In the genomic region with DNA sequence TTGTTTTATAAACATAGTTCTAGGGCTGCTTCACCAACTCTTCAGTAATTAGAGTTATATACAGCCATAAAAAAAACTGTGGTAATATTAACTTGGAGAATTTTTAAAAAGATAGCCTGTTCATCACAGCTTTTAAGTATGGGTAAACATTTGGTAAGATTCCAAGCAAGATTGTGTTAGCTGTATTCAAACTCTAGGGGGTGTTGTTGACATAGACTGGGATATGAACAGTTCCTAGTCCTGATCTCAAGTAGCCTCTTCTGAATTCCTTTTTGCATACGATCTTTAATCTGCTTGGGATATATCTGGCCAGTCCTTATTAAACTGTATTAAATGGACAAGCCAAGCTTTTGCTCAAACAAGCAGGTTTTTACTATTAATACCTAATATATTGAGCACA, we compare ENCODE assay signal across 8 cellular contexts. TPM values are rescaled to one million over a fixed set of nuclear protein-coding genes. Genes with fewer than 3 reads are reported as not detected.
DNase-seq lines count a peak whose midpoint lies in the region; ATAC-seq and TF ChIP-seq lines count a peak whose summit lies in the region.

No MANE protein-coding gene starts in this region.

- peaks cover 23% of the 10 kb centered on the region for H3K36me3 Mint-ChIP-seq in CD4-positive, CD25-positive, alpha-beta regulatory T cell

- no peak for TF ChIP-seq POLR2A in sigmoid colon (IDR thresholded peaks at IDR 0.05)

- H3K27me3 Mint-ChIP-seq in CD4-positive, CD25-positive, alpha-beta regulatory T cell = no peaks in the 10 kb centered on the region

- H3K4me3 Mint-ChIP-seq in CD4-positive, CD25-positive, alpha-beta regulatory T cell = no peak overlapping the region

- H3K27me3 ChIP-seq in CD4-positive, CD25-positive, alpha-beta regulatory T cell (ENCODE audit: control insufficient read depth, insufficient read depth, low read length) = no peaks in the 10 kb centered on the region
- H3K27me3 ChIP-seq in sigmoid colon = no peaks in the 10 kb centered on the region

- no peaks in the 10 kb centered on the region for H3K9me3 ChIP-seq in CD4-positive, CD25-positive, alpha-beta regulatory T cell (ENCODE audit: control insufficient read depth in 2 of 2, low read length in 2 of 2)
- H3K9me3 ChIP-seq in sigmoid colon = no peaks in the 10 kb centered on the region

- 20 to 45% methylated on average over 1 of the region's 1 CpG for WGBS in sigmoid colon, 2 donors

- peaks cover 74% of the 10 kb centered on the region for H3K36me3 ChIP-seq in CD4-positive, CD25-positive, alpha-beta regulatory T cell (ENCODE audit: control insufficient read depth, insufficient read depth, low read length)
- H3K36me3 ChIP-seq in sigmoid colon = peaks cover 21 to 82% (median 29%) of the 10 kb centered on the region in 4 donors

- no peaks in the 10 kb centered on the region for H3K9me3 Mint-ChIP-seq in CD4-positive, CD25-positive, alpha-beta regulatory T cell

- TF ChIP-seq EP300 in sigmoid colon (IDR thresholded peaks at IDR 0.05) = no peak

- peak overlapping the region; percentile 53 for H3K27ac ChIP-seq in CD4-positive, CD25-positive, alpha-beta regulatory T cell (ENCODE audit: insufficient read depth, low read length, poor library complexity, severe bottlenecking)
- H3K27ac ChIP-seq in sigmoid colon = peak overlapping the region in 1 of 4 donors; percentile 29

- H3K4me1 ChIP-seq in CD4-positive, CD25-positive, alpha-beta regulatory T cell (ENCODE audit: control insufficient read depth, insufficient read depth, low read length, poor library complexity, severe bottlenecking) = peaks cover 7% of the 10 kb centered on the region
- peaks cover 0 to 8% (median 3%) of the 10 kb centered on the region in 4 donors for H3K4me1 ChIP-seq in sigmoid colon

- no peak overlapping the region for H3K4me3 ChIP-seq in CD4-positive, CD25-positive, alpha-beta regulatory T cell (ENCODE audit: low read depth, low read length)
- no peak overlapping the region for H3K4me3 ChIP-seq in fibroblast of villous mesenchyme (ENCODE audit: low read depth, low read length)
- H3K4me3 ChIP-seq in sigmoid colon = no peak overlapping the region

- no peak for ATAC-seq in CD4-positive, CD25-positive, alpha-beta regulatory T cell (ENCODE audit: low read depth in 2 of 2)
- peak; percentile 89 for ATAC-seq in SK-N-SH treated with all-trans-retinoic acid at 6 μM for 48 hours
- ATAC-seq in HG03520 (IDR thresholded peaks at IDR 0.05; ENCODE audit: unreplicated experiment) = no peak
- ATAC-seq in activated CD4-positive, CD25-positive, alpha-beta regulatory T cell treated with anti-CD3 and anti-CD28 coated beads, Interleukin-2, amount 50 U/mL, for 24 hours = no peak

- peak overlapping the region in 1 of 3 donors; percentile 67 for H3K27ac Mint-ChIP-seq in CD4-positive, CD25-positive, alpha-beta regulatory T cell

- intact Hi-C loops in sigmoid colon (cut with DNase I) = no loop called here

- TF ChIP-seq CTCF in fibroblast of villous mesenchyme (IDR thresholded peaks at IDR 0.05; ENCODE audit: insufficient read depth, low read depth, low read length) (peak; percentile 68), sigmoid colon (IDR thresholded peaks at IDR 0.05) (peak; percentile 13 to 45 (median 26))

- DNase-seq in CD4-positive, CD25-positive, alpha-beta regulatory T cell = no peak
- DNase-seq in HCEC 1CT (peak; percentile 80), fibroblast of villous mesenchyme (ENCODE audit: low read depth) (peak; percentile 80), sigmoid colon (no peak)
- DNase-seq in stimulated activated CD4-positive, alpha-beta T cell treated with anti-CD3 and anti-CD28 coated beads, Interleukin-12 subunit alpha, Interleukin-12 subunit beta, amount 100 ng/mL, for 4 hours = no peak

- H3K4me1 Mint-ChIP-seq in CD4-positive, CD25-positive, alpha-beta regulatory T cell = peaks cover 14 to 42% (median 33%) of the 10 kb centered on the region in 4 donors

TF ChIP-seq in SK-N-SH treated with all-trans-retinoic acid at 6 μM for 48 hours, 23 proteins besides CTCF, POLR2A, EP300 and RAD21 (continues in another document):
- no peak for TF ChIP-seq ZC3H10 (CRISPR knock-in tag; IDR thresholded peaks at IDR 0.05)
- TF ChIP-seq PPARA (CRISPR knock-in tag; IDR thresholded peaks at IDR 0.05; ENCODE audit: borderline replicate concordance) = no peak
- no peak for TF ChIP-seq ARNTL (CRISPR knock-in tag; IDR thresholded peaks at IDR 0.05; ENCODE audit: borderline replicate concordance, low read depth)
- no peak for TF ChIP-seq ZNF8 (CRISPR knock-in tag; IDR thresholded peaks at IDR 0.05)
- TF ChIP-seq TOX (CRISPR knock-in tag; IDR thresholded peaks at IDR 0.05; ENCODE audit: borderline replicate concordance) = no peak
- no peak for TF ChIP-seq TCF4 (CRISPR knock-in tag; IDR thresholded peaks at IDR 0.05; ENCODE audit: borderline replicate concordance)
- TF ChIP-seq ISL1 (CRISPR knock-in tag; IDR thresholded peaks at IDR 0.05) = no peak
- TF ChIP-seq, protein P1, sequence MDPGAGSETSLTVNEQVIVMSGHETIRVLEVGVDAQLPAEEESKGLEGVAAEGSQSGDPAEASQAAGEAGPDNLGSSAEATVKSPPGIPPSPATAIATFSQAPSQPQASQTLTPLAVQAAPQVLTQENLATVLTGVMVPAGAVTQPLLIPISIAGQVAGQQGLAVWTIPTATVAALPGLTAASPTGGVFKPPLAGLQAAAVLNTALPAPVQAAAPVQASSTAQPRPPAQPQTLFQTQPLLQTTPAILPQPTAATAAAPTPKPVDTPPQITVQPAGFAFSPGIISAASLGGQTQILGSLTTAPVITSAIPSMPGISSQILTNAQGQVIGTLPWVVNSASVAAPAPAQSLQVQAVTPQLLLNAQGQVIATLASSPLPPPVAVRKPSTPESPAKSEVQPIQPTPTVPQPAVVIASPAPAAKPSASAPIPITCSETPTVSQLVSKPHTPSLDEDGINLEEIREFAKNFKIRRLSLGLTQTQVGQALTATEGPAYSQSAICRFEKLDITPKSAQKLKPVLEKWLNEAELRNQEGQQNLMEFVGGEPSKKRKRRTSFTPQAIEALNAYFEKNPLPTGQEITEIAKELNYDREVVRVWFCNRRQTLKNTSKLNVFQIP (CRISPR knock-in tag; IDR thresholded peaks at IDR 0.05; ENCODE audit: borderline replicate concordance, low read depth) = no peak
- no peak for TF ChIP-seq OSR1 (CRISPR knock-in tag; IDR thresholded peaks at IDR 0.05)
- TF ChIP-seq, protein P2, sequence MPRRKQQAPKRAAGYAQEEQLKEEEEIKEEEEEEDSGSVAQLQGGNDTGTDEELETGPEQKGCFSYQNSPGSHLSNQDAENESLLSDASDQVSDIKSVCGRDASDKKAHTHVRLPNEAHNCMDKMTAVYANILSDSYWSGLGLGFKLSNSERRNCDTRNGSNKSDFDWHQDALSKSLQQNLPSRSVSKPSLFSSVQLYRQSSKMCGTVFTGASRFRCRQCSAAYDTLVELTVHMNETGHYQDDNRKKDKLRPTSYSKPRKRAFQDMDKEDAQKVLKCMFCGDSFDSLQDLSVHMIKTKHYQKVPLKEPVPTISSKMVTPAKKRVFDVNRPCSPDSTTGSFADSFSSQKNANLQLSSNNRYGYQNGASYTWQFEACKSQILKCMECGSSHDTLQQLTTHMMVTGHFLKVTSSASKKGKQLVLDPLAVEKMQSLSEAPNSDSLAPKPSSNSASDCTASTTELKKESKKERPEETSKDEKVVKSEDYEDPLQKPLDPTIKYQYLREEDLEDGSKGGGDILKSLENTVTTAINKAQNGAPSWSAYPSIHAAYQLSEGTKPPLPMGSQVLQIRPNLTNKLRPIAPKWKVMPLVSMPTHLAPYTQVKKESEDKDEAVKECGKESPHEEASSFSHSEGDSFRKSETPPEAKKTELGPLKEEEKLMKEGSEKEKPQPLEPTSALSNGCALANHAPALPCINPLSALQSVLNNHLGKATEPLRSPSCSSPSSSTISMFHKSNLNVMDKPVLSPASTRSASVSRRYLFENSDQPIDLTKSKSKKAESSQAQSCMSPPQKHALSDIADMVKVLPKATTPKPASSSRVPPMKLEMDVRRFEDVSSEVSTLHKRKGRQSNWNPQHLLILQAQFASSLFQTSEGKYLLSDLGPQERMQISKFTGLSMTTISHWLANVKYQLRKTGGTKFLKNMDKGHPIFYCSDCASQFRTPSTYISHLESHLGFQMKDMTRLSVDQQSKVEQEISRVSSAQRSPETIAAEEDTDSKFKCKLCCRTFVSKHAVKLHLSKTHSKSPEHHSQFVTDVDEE (CRISPR knock-in tag; IDR thresholded peaks at IDR 0.05) = no peak
- no peak for TF ChIP-seq ZNF70 (CRISPR knock-in tag; IDR thresholded peaks at IDR 0.05)
- TF ChIP-seq ZFP30 (CRISPR knock-in tag; IDR thresholded peaks at IDR 0.05) = no peak
- no peak for TF ChIP-seq SNAI2 (CRISPR knock-in tag; IDR thresholded peaks at IDR 0.05)
- TF ChIP-seq ZFP3 (CRISPR knock-in tag; IDR thresholded peaks at IDR 0.05) = no peak
- TF ChIP-seq GLIS3 (CRISPR knock-in tag; IDR thresholded peaks at IDR 0.05) = no peak
- no peak for TF ChIP-seq ESRRG (CRISPR knock-in tag; IDR thresholded peaks at IDR 0.05)
- no peak for TF ChIP-seq RARB (CRISPR knock-in tag; IDR thresholded peaks at IDR 0.05)
- no peak for TF ChIP-seq CSDC2 (CRISPR knock-in tag; IDR thresholded peaks at IDR 0.05)
- TF ChIP-seq, protein P3, sequence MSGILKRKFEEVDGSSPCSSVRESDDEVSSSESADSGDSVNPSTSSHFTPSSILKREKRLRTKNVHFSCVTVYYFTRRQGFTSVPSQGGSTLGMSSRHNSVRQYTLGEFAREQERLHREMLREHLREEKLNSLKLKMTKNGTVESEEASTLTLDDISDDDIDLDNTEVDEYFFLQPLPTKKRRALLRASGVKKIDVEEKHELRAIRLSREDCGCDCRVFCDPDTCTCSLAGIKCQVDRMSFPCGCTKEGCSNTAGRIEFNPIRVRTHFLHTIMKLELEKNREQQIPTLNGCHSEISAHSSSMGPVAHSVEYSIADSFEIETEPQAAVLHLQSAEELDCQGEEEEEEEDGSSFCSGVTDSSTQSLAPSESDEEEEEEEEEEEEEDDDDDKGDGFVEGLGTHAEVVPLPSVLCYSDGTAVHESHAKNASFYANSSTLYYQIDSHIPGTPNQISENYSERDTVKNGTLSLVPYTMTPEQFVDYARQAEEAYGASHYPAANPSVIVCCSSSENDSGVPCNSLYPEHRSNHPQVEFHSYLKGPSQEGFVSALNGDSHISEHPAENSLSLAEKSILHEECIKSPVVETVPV (CRISPR knock-in tag; IDR thresholded peaks at IDR 0.05) = no peak

RNA-seq across cellular contexts. Expression of a gene that starts 13.4 kb away (rescaled TPM):
- 312 TPM for total RNA-seq in CD4-positive, CD25-positive, alpha-beta regulatory T cell
- 10 to 100 TPM; 79.2 to 99.4 (median 94.9) TPM for polyA plus RNA-seq in CD4-positive, CD25-positive, alpha-beta regulatory T cell
- total RNA-seq in fibroblast of villous mesenchyme (53.8 and 82.5 TPM in 2 replicates), sigmoid colon (10 to 100 TPM; 35.9 to 91.1 (median 40.6) TPM)
- polyA plus RNA-seq in sigmoid colon = 10 to 100 TPM; 15.6 to 55.6 (median 22.0) TPM

RNA-seq across cellular contexts. Expression of a gene that starts 40.5 kb away (rescaled TPM):
- 84.8 TPM for total RNA-seq in CD4-positive, CD25-positive, alpha-beta regulatory T cell
- 100 to 1,000 TPM; 170 to 254 (median 192) TPM for polyA plus RNA-seq in CD4-positive, CD25-positive, alpha-beta regulatory T cell
- total RNA-seq in fibroblast of villous mesenchyme (109 and 167 TPM in 2 replicates), sigmoid colon (10 to 100 TPM; 56.2 to 98.4 (median 76.1) TPM)
- 100 to 1,000 TPM in 2 of 3 donors, 10 to 100 TPM in 1; 88.6 to 191 (median 159) TPM for polyA plus RNA-seq in sigmoid colon

Comparison
In these comparisons a context has a peak if more than half of its experiments do, and no peak if none do; other contexts are left out.
1. DNase-seq: peak in HCEC 1CT (single experiment) and fibroblast of villous mesenchyme (single experiment); none in CD4-positive, CD25-positive, alpha-beta regulatory T cell (0 of 3), sigmoid colon (single experiment) and stimulated activated CD4-positive, alpha-beta T cell treated with anti-CD3 and anti-CD28 coated beads, Interleukin-12 subunit alpha, Interleukin-12 subunit beta, amount 100 ng/mL, for 4 hours (single experiment).